Comparison of ENCODE assay signal across 8 cellular contexts in genomic region chr11:33159378-33159867, GRCh38. TPM values are rescaled to one million over a fixed set of nuclear protein-coding genes. Genes with fewer than 3 reads are reported as not detected.
DNase-seq lines count a peak whose midpoint lies in the region; ATAC-seq and TF ChIP-seq lines count a peak whose summit lies in the region.
"Not testable (repeated sequence)": the region's sequence is repeated elsewhere in the genome, so short reads cannot be mapped to it uniquely, and the experiment has no call there.

No MANE protein-coding gene starts in this region.

- peak overlapping the region; percentile 99 for H3K4me3 Mint-ChIP-seq in CD8-positive, alpha-beta T cell
- peak overlapping the region; percentile 98 for H3K4me3 Mint-ChIP-seq in activated CD8-positive, alpha-beta T cell treated with anti-CD3 and anti-CD28 coated beads, Interleukin-2, amount 10 ng/mL, durations not matched to agents 7 days and 5 days
- H3K4me3 Mint-ChIP-seq in chondrocyte (ENCODE audit: unreplicated experiment) (peak overlapping the region; percentile 97), nephron progenitor cell (peak overlapping the region; percentile 98)

- H3K4me2 ChIP-seq in PC-3 (ENCODE audit: low read length) (peak overlapping the region; percentile 84), hepatocyte (peak overlapping the region; percentile 77)

- DNase-seq in CD8-positive, alpha-beta T cell; PC-3; activated CD8-positive, alpha-beta T cell treated with anti-CD3 and anti-CD28 coated beads, Interleukin-2, amount 10 ng/mL, durations not matched to agents 7 days and 5 days; chondrocyte (ENCODE audit: low spot score); nephron progenitor cell: not testable (repeated sequence)
- peak; percentile 18 for DNase-seq in hepatocyte (ENCODE audit: low spot score)

- H3K27ac Mint-ChIP-seq in CD8-positive, alpha-beta T cell; activated CD8-positive, alpha-beta T cell treated with anti-CD3 and anti-CD28 coated beads, Interleukin-2, amount 10 ng/mL, durations not matched to agents 7 days and 5 days: not testable (repeated sequence)
- H3K27ac Mint-ChIP-seq in chondrocyte (ENCODE audit: unreplicated experiment), result peak overlapping the region; percentile 100
- peak overlapping the region; percentile 68 for H3K27ac Mint-ChIP-seq in nephron progenitor cell

- H2AFZ ChIP-seq in PC-3 (ENCODE audit: low read length); hepatocyte: not testable (repeated sequence)

- not testable (repeated sequence) for H3K9me2 ChIP-seq in PC-3 (replicated peaks; ENCODE audit: low read length); hepatocyte (replicated peaks; ENCODE audit: insufficient read depth)

- WGBS in hepatocyte (ENCODE audit: low lambda C conversion rate, missing lambda C conversion rate), result 79% methylated on average over 20 of the region's 20 CpGs

- POLR2A ChIA-PET in CD8-positive, alpha-beta T cell (lab: Charles Lee), result interaction anchor here (2.8 kb wide), 1 partner anchor 99 kb away, joined by 10 read pairs; the partner anchor contains the start of gene HIPK3
- POLR2A ChIA-PET in PC-3 (lab: Charles Lee; ENCODE audit: unreplicated experiment); activated CD8-positive, alpha-beta T cell treated with anti-CD3 and anti-CD28 coated beads, Interleukin-2, amount 10 ng/mL, durations not matched to agents 7 days and 5 days (lab: Charles Lee): not testable (repeated sequence)

- H3K9me3 Mint-ChIP-seq in CD8-positive, alpha-beta T cell; activated CD8-positive, alpha-beta T cell treated with anti-CD3 and anti-CD28 coated beads, Interleukin-2, amount 10 ng/mL, durations not matched to agents 7 days and 5 days (ENCODE audit: insufficient read depth); chondrocyte (ENCODE audit: low read depth): not testable (repeated sequence)
- peaks cover 60% of the 10 kb centered on the region for H3K9me3 Mint-ChIP-seq in nephron progenitor cell

- not testable (repeated sequence) for BruUV-seq in PC-3 (replicated peaks; lab: Mats Ljungman, UMichigan)

- H3K36me3 Mint-ChIP-seq in CD8-positive, alpha-beta T cell, result peaks cover 40% of the 10 kb centered on the region
- peaks cover 39% of the 10 kb centered on the region for H3K36me3 Mint-ChIP-seq in activated CD8-positive, alpha-beta T cell treated with anti-CD3 and anti-CD28 coated beads, Interleukin-2, amount 10 ng/mL, durations not matched to agents 7 days and 5 days (ENCODE audit: low read depth)
- not testable (repeated sequence) for H3K36me3 Mint-ChIP-seq in chondrocyte (ENCODE audit: low read depth)
- H3K36me3 Mint-ChIP-seq in nephron progenitor cell (ENCODE audit: low read depth), result peaks cover 73% of the 10 kb centered on the region

- not testable (repeated sequence) for H3K27me3 ChIP-seq in CD8-positive, alpha-beta T cell (ENCODE audit: insufficient read depth, low read length); HUES6 (ENCODE audit: control insufficient read depth, insufficient read depth, low read length); PC-3 (ENCODE audit: low read length); hepatocyte; stomach smooth muscle (ENCODE audit: control insufficient read depth in 1 of 2, insufficient read depth in 2 of 2, low read length in 2 of 2)

- H3K9ac ChIP-seq in HUES6 (ENCODE audit: low read length) (peak overlapping the region; percentile 46), PC-3 (ENCODE audit: low read length) (peak overlapping the region; percentile 99)
- H3K9ac ChIP-seq in stomach smooth muscle (ENCODE audit: low read length in 2 of 2), result not testable (repeated sequence)

- H3K79me2 ChIP-seq in PC-3 (ENCODE audit: low read length), result peaks cover 85% of the 10 kb centered on the region
- H3K79me2 ChIP-seq in hepatocyte, result peaks cover 66% of the 10 kb centered on the region

- H3K4me3 ChIP-seq in CD8-positive, alpha-beta T cell (ENCODE audit: low read depth, low read length), result not testable (repeated sequence)
- H3K4me3 ChIP-seq in HUES6 (ENCODE audit: low read depth, low read length) (peak overlapping the region; percentile 95), PC-3 (ENCODE audit: low read length) (peak overlapping the region; percentile 96), hepatocyte (peak overlapping the region; percentile 76), stomach smooth muscle (ENCODE audit: low read length in 2 of 2) (peak overlapping the region; percentile 90 to 98)

- not testable (repeated sequence) for H3F3A ChIP-seq in PC-3 (ENCODE audit: low read length, unreplicated experiment)

- not testable (repeated sequence) for ATAC-seq in CD8-positive, alpha-beta T cell; PC-3; activated CD8-positive, alpha-beta T cell treated with anti-CD3 and anti-CD28 coated beads, Interleukin-2, amount 10 ng/mL, durations not matched to agents 7 days and 5 days

- not testable (repeated sequence) for H3K27ac ChIP-seq in CD8-positive, alpha-beta T cell (ENCODE audit: low read depth, low read length); PC-3 (ENCODE audit: low read length); stomach smooth muscle (ENCODE audit: low read length)
- H3K27ac ChIP-seq in HUES6 (ENCODE audit: low read depth, low read length) (0 out of 2 replicates have a peak overlapping the region, but pooled peaks have one; percentile 94), hepatocyte (peak overlapping the region; percentile 90)

- CTCF ChIA-PET in CD8-positive, alpha-beta T cell (lab: Charles Lee), result interaction anchor here (1.0 kb wide), 1 partner anchor 170 kb away, joined by 3 read pairs; no protein-coding TSS in a partner anchor
- CTCF ChIA-PET in PC-3 (lab: Charles Lee), result interaction anchor here (0.6 kb wide), 1 partner anchor 230 kb away, joined by 3 read pairs; no protein-coding TSS in a partner anchor
- CTCF ChIA-PET in activated CD8-positive, alpha-beta T cell treated with anti-CD3 and anti-CD28 coated beads, Interleukin-2, amount 10 ng/mL, durations not matched to agents 7 days and 5 days (lab: Charles Lee), result interaction anchor here (1.5 kb wide), 1 partner anchor 99 kb away, joined by 4 read pairs; no protein-coding TSS in a partner anchor

- intact Hi-C loops in CD8-positive, alpha-beta T cell (cut with DNase I, micrococcal nuclease); PC-3 (cut with micrococcal nuclease): not testable (repeated sequence)

- not testable (repeated sequence) for H3K27me3 Mint-ChIP-seq in CD8-positive, alpha-beta T cell (ENCODE audit: low read depth); activated CD8-positive, alpha-beta T cell treated with anti-CD3 and anti-CD28 coated beads, Interleukin-2, amount 10 ng/mL, durations not matched to agents 7 days and 5 days (ENCODE audit: low read depth); chondrocyte (ENCODE audit: low read depth); nephron progenitor cell (ENCODE audit: low read depth, poor library complexity)

- not testable (repeated sequence) for H3K9me3 ChIP-seq in CD8-positive, alpha-beta T cell (ENCODE audit: low read length); HUES6 (ENCODE audit: control insufficient read depth, insufficient read depth, low read depth, low read length); PC-3 (ENCODE audit: low read length); hepatocyte (ENCODE audit: low read depth); stomach smooth muscle (ENCODE audit: control insufficient read depth in 2 of 2, low read length in 2 of 2)

- not testable (repeated sequence) for TF ChIP-seq CTCF in CD8-positive, alpha-beta T cell (IDR thresholded peaks at IDR 0.05); PC-3 (conservative IDR thresholded peaks at IDR 0.05; ENCODE audit: low read depth, low read length); chondrocyte (IDR thresholded peaks at IDR 0.05); hepatocyte (IDR thresholded peaks at IDR 0.05; ENCODE audit: poor library complexity); nephron progenitor cell (IDR thresholded peaks at IDR 0.05)

- peaks cover 62% of the 10 kb centered on the region for H3K4me1 Mint-ChIP-seq in CD8-positive, alpha-beta T cell (ENCODE audit: low read depth)
- H3K4me1 Mint-ChIP-seq in activated CD8-positive, alpha-beta T cell treated with anti-CD3 and anti-CD28 coated beads, Interleukin-2, amount 10 ng/mL, durations not matched to agents 7 days and 5 days (ENCODE audit: low read depth), result peaks cover 43% of the 10 kb centered on the region
- peaks cover 55% of the 10 kb centered on the region for H3K4me1 Mint-ChIP-seq in chondrocyte (ENCODE audit: low read depth)
- H3K4me1 Mint-ChIP-seq in nephron progenitor cell, result peaks cover 40% of the 10 kb centered on the region

- peaks cover 56% of the 10 kb centered on the region for H4K20me1 ChIP-seq in PC-3 (ENCODE audit: low read length)
- H4K20me1 ChIP-seq in hepatocyte (ENCODE audit: insufficient read depth, poor library complexity, severe bottlenecking), result peaks cover 36% of the 10 kb centered on the region

- H3K4me1 ChIP-seq in CD8-positive, alpha-beta T cell (ENCODE audit: insufficient read depth, low read length), result peaks cover 39% of the 10 kb centered on the region
- H3K4me1 ChIP-seq in HUES6 (ENCODE audit: control insufficient read depth, insufficient read depth, low read length), result peaks cover 26% of the 10 kb centered on the region
- peaks cover 35% of the 10 kb centered on the region for H3K4me1 ChIP-seq in PC-3 (ENCODE audit: insufficient read depth, low read length)
- not testable (repeated sequence) for H3K4me1 ChIP-seq in hepatocyte (ENCODE audit: insufficient read depth)
- H3K4me1 ChIP-seq in stomach smooth muscle (ENCODE audit: control insufficient read depth, insufficient read depth, low read length), result peaks cover 12% of the 10 kb centered on the region

- H3K36me3 ChIP-seq in CD8-positive, alpha-beta T cell (ENCODE audit: insufficient read depth, low read length); PC-3 (ENCODE audit: low read depth, low read length); hepatocyte (replicated peaks; ENCODE audit: insufficient read depth, low read depth); stomach smooth muscle (ENCODE audit: control insufficient read depth in 2 of 2, insufficient read depth in 2 of 2, low read length in 2 of 2): not testable (repeated sequence)
- H3K36me3 ChIP-seq in HUES6 (ENCODE audit: control insufficient read depth, insufficient read depth, low read length), result peaks cover 17% of the 10 kb centered on the region; the same call in 1 of the 2 replicates

RNA-seq across cellular contexts. Expression of gene CSTF3, which starts 1.9 kb away (rescaled TPM):
- total RNA-seq in CD8-positive, alpha-beta T cell, result 1 to 10 TPM; 7.0 to 7.9 TPM
- 18.5 and 30.0 TPM in 2 replicates for total RNA-seq in PC-3 (2014; rRNA removed)
- 10 to 100 TPM; 26.5 to 27.2 TPM for total RNA-seq in activated CD8-positive, alpha-beta T cell treated with anti-CD3 and anti-CD28 coated beads, Interleukin-2, amount 10 ng/mL, durations not matched to agents 7 days and 5 days
- 17.9 to 37.9 TPM (median 20.2 TPM) in 3 replicates for total RNA-seq in chondrocyte
- total RNA-seq in hepatocyte, result 33.0 TPM in 2 replicates
- 35.6 and 39.7 TPM in 2 replicates for polyA plus RNA-seq in hepatocyte
